Comparison of ENCODE assay signal across 1 cellular context in the genomic region with DNA sequence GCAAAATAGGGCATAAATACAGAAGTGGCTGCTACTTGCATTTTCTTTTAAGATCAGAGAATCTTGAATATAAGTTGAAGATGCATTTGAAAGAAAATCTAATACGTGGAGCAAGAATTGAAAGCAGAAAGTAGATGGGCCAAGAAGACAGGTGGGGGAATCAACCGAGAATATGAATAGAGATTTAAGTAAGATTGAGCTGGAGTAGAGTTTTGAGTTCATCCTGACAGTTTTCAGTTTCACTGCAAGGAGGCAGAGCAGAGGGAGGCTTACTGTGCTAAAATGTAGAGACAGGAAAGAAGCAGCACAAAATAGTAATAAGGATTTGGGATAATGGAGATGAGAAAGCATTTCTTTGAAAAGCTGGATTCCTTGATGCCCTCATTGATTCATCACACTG.
TF ChIP-seq lines count a peak whose summit lies in the region.

No MANE protein-coding gene starts in this region.

TF ChIP-seq in IMR-90, 13 proteins besides CTCF, POLR2A, EP300 and RAD21 (continued from another document):
- TF ChIP-seq, protein P1, sequence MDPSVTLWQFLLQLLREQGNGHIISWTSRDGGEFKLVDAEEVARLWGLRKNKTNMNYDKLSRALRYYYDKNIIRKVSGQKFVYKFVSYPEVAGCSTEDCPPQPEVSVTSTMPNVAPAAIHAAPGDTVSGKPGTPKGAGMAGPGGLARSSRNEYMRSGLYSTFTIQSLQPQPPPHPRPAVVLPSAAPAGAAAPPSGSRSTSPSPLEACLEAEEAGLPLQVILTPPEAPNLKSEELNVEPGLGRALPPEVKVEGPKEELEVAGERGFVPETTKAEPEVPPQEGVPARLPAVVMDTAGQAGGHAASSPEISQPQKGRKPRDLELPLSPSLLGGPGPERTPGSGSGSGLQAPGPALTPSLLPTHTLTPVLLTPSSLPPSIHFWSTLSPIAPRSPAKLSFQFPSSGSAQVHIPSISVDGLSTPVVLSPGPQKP (IDR thresholded peaks at IDR 0.05; ENCODE audit: borderline replicate concordance, low read depth, low read length) = no peak
- TF ChIP-seq RCOR1 (IDR thresholded peaks at IDR 0.05; ENCODE audit: insufficient replicate concordance, low read length) = no peak
- no peak for TF ChIP-seq BHLHE40 (IDR thresholded peaks at IDR 0.05; ENCODE audit: low read depth, low read length)
- TF ChIP-seq USF2 (IDR thresholded peaks at IDR 0.05; ENCODE audit: low read depth, low read length) = no peak
- TF ChIP-seq FOS (IDR thresholded peaks at IDR 0.05; ENCODE audit: low read depth, low read length) = no peak
- TF ChIP-seq SMC3 (IDR thresholded peaks at IDR 0.05; ENCODE audit: low read depth, low read length) = no peak
- TF ChIP-seq MAFK (IDR thresholded peaks at IDR 0.05; ENCODE audit: low read depth, low read length) = no peak
- no peak for TF ChIP-seq CHD1 (IDR thresholded peaks at IDR 0.05; ENCODE audit: low read depth, low read length)
TF ChIP-seq in IMR-90: peak in this region for 0.
